Comparison of ENCODE assay signal across 17 cellular contexts in the genomic region with DNA sequence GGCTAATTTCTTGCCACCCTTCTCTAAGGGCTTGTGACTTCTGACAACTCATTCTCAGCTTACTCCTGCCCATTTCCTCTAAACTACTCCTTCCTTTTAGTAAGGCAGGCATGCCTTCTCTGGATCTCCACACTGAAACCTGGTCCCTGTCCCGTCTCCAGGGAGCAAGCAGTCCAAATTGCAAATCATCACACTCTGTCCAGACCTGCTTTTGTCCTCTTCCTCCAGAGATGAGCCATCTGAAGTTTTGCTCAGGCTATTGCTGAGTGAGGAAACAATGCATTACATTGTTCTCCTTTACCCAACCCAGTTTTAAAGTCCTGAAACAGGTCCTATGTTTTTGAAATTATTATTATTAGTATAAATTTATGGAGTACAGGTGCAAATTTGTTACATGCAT. TPM values are rescaled to one million over a fixed set of nuclear protein-coding genes. Genes with fewer than 3 reads are reported as not detected.
DNase-seq lines count a peak whose midpoint lies in the region; ATAC-seq and TF ChIP-seq lines count a peak whose summit lies in the region.
"Had no signal": no experiment of that assay in that cellular context is flagged by ENCODE, and none has a peak within 500 bp of the region (broad histone marks: within the 10 kb centered on the region; RNA-seq: fewer than 3 reads in every experiment).

No MANE protein-coding gene starts in this region.

- TF ChIP-seq CTCF in OCI-LY3 (IDR thresholded peaks at IDR 0.05; ENCODE audit: low read depth, low read length) (no peak), mammary epithelial cell (conservative IDR thresholded peaks at IDR 0.05 in 1 of 2, IDR thresholded peaks at IDR 0.05 in 1 of 2; ENCODE audit: extremely low read depth in 1 of 2, insufficient read depth in 1 of 2, low read depth in 1 of 2, low read length in 2 of 2) (no peak), stomach (IDR thresholded peaks at IDR 0.05) (no peak)

- peak overlapping the region; percentile 82 for H3K4me2 ChIP-seq in OCI-LY3 (ENCODE audit: low read length)
- peak overlapping the region; percentile 55 for H3K4me2 ChIP-seq in mammary epithelial cell (ENCODE audit: insufficient read depth, low read depth, low read length)

- H3K27ac Mint-ChIP-seq in stimulated activated effector memory CD8-positive, alpha-beta T cell treated with anti-CD3 and anti-CD28 coated beads, Interleukin-12 subunit alpha, Interleukin-12 subunit beta, amount 100 ng/mL, for 72 hours, result peak overlapping the region; percentile 85
- H3K27ac Mint-ChIP-seq: dendritic cell treated with granulocyte-macrophage colony-stimulating factor and Interleukin-4, amounts not matched to agents 40 ng/mL and 50 ng/mL, for 4 days had no signal

- H2AFZ ChIP-seq in OCI-LY3 (ENCODE audit: low read depth, low read length) (no peak overlapping the region), mammary epithelial cell (ENCODE audit: low read depth, low read length) (peak overlapping the region; percentile 72)
- H2AFZ ChIP-seq: GM23248 had no signal

- H4K20me1 ChIP-seq in OCI-LY3 (ENCODE audit: insufficient read depth, low read length) (peaks cover 55% of the 10 kb centered on the region), mammary epithelial cell (ENCODE audit: insufficient read depth, low read length) (no peaks in the 10 kb centered on the region)

- no peaks in the 10 kb centered on the region for H3K9me3 Mint-ChIP-seq in activated T-cell treated with anti-CD3 and anti-CD28 coated beads, Interleukin-2, amount 50 U/mL, for 4 hours
- H3K9me3 Mint-ChIP-seq in stimulated activated effector memory CD8-positive, alpha-beta T cell treated with anti-CD3 and anti-CD28 coated beads, Interleukin-12 subunit alpha, Interleukin-12 subunit beta, amount 100 ng/mL, for 72 hours, result no peaks in the 10 kb centered on the region
- H3K9me3 Mint-ChIP-seq: dendritic cell treated with granulocyte-macrophage colony-stimulating factor and Interleukin-4, amounts not matched to agents 40 ng/mL and 50 ng/mL, for 4 days had no signal

- H3K4me3 Mint-ChIP-seq in activated T-cell treated with anti-CD3 and anti-CD28 coated beads, Interleukin-2, amount 50 U/mL, for 4 hours, result peak overlapping the region; percentile 3
- peak overlapping the region; percentile 26 for H3K4me3 Mint-ChIP-seq in stimulated activated effector memory CD8-positive, alpha-beta T cell treated with anti-CD3 and anti-CD28 coated beads, Interleukin-12 subunit alpha, Interleukin-12 subunit beta, amount 100 ng/mL, for 72 hours
- H3K4me3 Mint-ChIP-seq: dendritic cell treated with granulocyte-macrophage colony-stimulating factor and Interleukin-4, amounts not matched to agents 40 ng/mL and 50 ng/mL, for 4 days had no signal

- no peak for DNase-seq in activated T-cell treated with anti-CD3 and anti-CD28 coated beads, Interleukin-2, amount 50 U/mL, for 4 hours
- no peak for DNase-seq in activated T-cell treated with anti-CD3 and anti-CD28 coated beads, Interleukin-2, amount 50 U/mL, for 1 hour
- DNase-seq in mammary epithelial cell (peak; percentile 91), stomach (no peak), T1000 (lab: John Stamatoyannopoulos, UW) (no peak), SK-N-DZ (ENCODE audit: low spot score) (no peak)
- DNase-seq in stimulated activated effector memory CD8-positive, alpha-beta T cell treated with anti-CD3 and anti-CD28 coated beads, Interleukin-12 subunit alpha, Interleukin-12 subunit beta, amount 100 ng/mL, for 72 hours (ENCODE audit: low spot score in 2 of 2), result no peak
- DNase-seq: Calu3, erythroblast, GM23248, IMR-90, NCI-H2107 had no signal

- H3K27me3 ChIP-seq in OCI-LY3 (ENCODE audit: low read depth, low read length) (no peaks in the 10 kb centered on the region), mammary epithelial cell (ENCODE audit: insufficient read depth, low read length) (no peaks in the 10 kb centered on the region), stomach (no peaks in the 10 kb centered on the region)

- no peaks in the 10 kb centered on the region for H3K9me3 ChIP-seq in OCI-LY3 (ENCODE audit: insufficient read depth, low read length)
- no peaks in the 10 kb centered on the region for H3K9me3 ChIP-seq in mammary epithelial cell (replicated peaks; ENCODE audit: insufficient read depth, low read length)
- no peaks in the 10 kb centered on the region for H3K9me3 ChIP-seq in stomach

- TF ChIP-seq EP300 in stomach (IDR thresholded peaks at IDR 0.05), result no peak

- peaks cover 55% of the 10 kb centered on the region for H3K36me3 Mint-ChIP-seq in activated T-cell treated with anti-CD3 and anti-CD28 coated beads, Interleukin-2, amount 50 U/mL, for 4 hours (ENCODE audit: insufficient read depth)
- H3K36me3 Mint-ChIP-seq in stimulated activated effector memory CD8-positive, alpha-beta T cell treated with anti-CD3 and anti-CD28 coated beads, Interleukin-12 subunit alpha, Interleukin-12 subunit beta, amount 100 ng/mL, for 72 hours, result peaks cover 27% of the 10 kb centered on the region

- WGBS in mammary epithelial cell (ENCODE audit: low coverage, missing lambda C conversion rate), result 0% methylated on average over 1 of the region's 1 CpG
- 64 to 91% (median 72%) methylated on average over 1 of the region's 1 CpG for WGBS in stomach, 5 donors

- H3K36me3 ChIP-seq in OCI-LY3 (replicated peaks; ENCODE audit: low read depth, low read length), result peaks cover 85% of the 10 kb centered on the region
- no peaks in the 10 kb centered on the region for H3K36me3 ChIP-seq in mammary epithelial cell (ENCODE audit: insufficient read depth, low read length)
- H3K36me3 ChIP-seq in stomach, result peaks cover 0 to 33% (median 27%) of the 10 kb centered on the region in 4 donors

- in situ Hi-C loops in mammary epithelial cell (cut with MboI; ENCODE audit: low sequenced_read_pairs in 2 of 2), result no loop called here

- ATAC-seq in activated T-cell treated with anti-CD3 and anti-CD28 coated beads, Interleukin-2, amount 50 U/mL, for 4 hours, result no peak
- no peak for ATAC-seq in stimulated activated effector memory CD8-positive, alpha-beta T cell treated with anti-CD3 and anti-CD28 coated beads, Interleukin-12 subunit alpha, Interleukin-12 subunit beta, amount 100 ng/mL, for 72 hours

- H3K9ac ChIP-seq in OCI-LY3 (ENCODE audit: low read length) (peak overlapping the region; percentile 89), mammary epithelial cell (ENCODE audit: insufficient read depth, low read length) (peak overlapping the region; percentile 58)
- H3K9ac ChIP-seq: GM23248 had no signal

- intact Hi-C loops in mammary epithelial cell (cut with micrococcal nuclease) (no loop called here), stomach (cut with DNase I; ENCODE audit: low total_unique reads) (no loop called here)

- H3K4me3 ChIP-seq in OCI-LY3 (ENCODE audit: low read length), result peak overlapping the region; percentile 67
- H3K4me3 ChIP-seq in mammary epithelial cell (replicated peaks in 1 of 3; ENCODE audit: insufficient read depth in 1 of 3, low read depth in 2 of 3, low read length in 3 of 3), result no peak overlapping the region
- no peak overlapping the region for H3K4me3 ChIP-seq in stomach
- H3K4me3 ChIP-seq: GM23248, lung had no signal

- BruUV-seq in mammary epithelial cell (replicated peaks; lab: Mats Ljungman, UMichigan), result no TSS peak

- H3K4me1 ChIP-seq in OCI-LY3 (ENCODE audit: low read length) (peaks cover 97% of the 10 kb centered on the region), mammary epithelial cell (ENCODE audit: insufficient read depth, low read length) (peaks cover 36% of the 10 kb centered on the region), stomach (peaks cover 0 to 11% (median 4%) of the 10 kb centered on the region in 4 donors)

- H3K79me2 ChIP-seq in OCI-LY3 (ENCODE audit: low read length) (peaks cover 87% of the 10 kb centered on the region), mammary epithelial cell (ENCODE audit: insufficient read depth, low read length) (no peaks in the 10 kb centered on the region)

- H3K27ac ChIP-seq in OCI-LY3 (ENCODE audit: low read length) (peak overlapping the region; percentile 99), mammary epithelial cell (ENCODE audit: insufficient read depth, low read depth, low read length) (peak overlapping the region; percentile 92), stomach (no peak overlapping the region)
- H3K27ac ChIP-seq: GM23248 had no signal

- H3K27me3 Mint-ChIP-seq in activated T-cell treated with anti-CD3 and anti-CD28 coated beads, Interleukin-2, amount 50 U/mL, for 4 hours (ENCODE audit: low read depth), result no peaks in the 10 kb centered on the region
- H3K27me3 Mint-ChIP-seq: dendritic cell treated with granulocyte-macrophage colony-stimulating factor and Interleukin-4, amounts not matched to agents 40 ng/mL and 50 ng/mL, for 4 days had no signal

- CTCF ChIA-PET in mammary epithelial cell (lab: Charles Lee; ENCODE audit: low non-redundant PET), result no interaction called here

- peaks cover 78% of the 10 kb centered on the region for H3K4me1 Mint-ChIP-seq in activated T-cell treated with anti-CD3 and anti-CD28 coated beads, Interleukin-2, amount 50 U/mL, for 4 hours (ENCODE audit: low read depth)
- peaks cover 73% of the 10 kb centered on the region for H3K4me1 Mint-ChIP-seq in stimulated activated effector memory CD8-positive, alpha-beta T cell treated with anti-CD3 and anti-CD28 coated beads, Interleukin-12 subunit alpha, Interleukin-12 subunit beta, amount 100 ng/mL, for 72 hours

- no peak for TF ChIP-seq POLR2A in stomach (IDR thresholded peaks at IDR 0.05)

- dilution Hi-C loops in mammary epithelial cell (cut with HindIII; ENCODE audit: low sequenced_read_pairs), result no loop called here

RNA-seq across cellular contexts. Expression of a gene that starts 57.3 kb away (rescaled TPM):
- total RNA-seq in activated T-cell treated with anti-CD3 and anti-CD28 coated beads, Interleukin-2, amount 50 U/mL, for 4 hours, result 10 to 100 TPM; 48.6 to 55.7 (median 52.1) TPM
- total RNA-seq in mammary epithelial cell (10 to 100 TPM; 23.3 to 62.3 TPM), stomach (10 to 100 TPM in 2 of 5 donors, 1 to 10 TPM in 1, under 1 TPM in 1, not detected in 1; 0.29 to 17.1 (median 8.7) TPM)
- polyA plus RNA-seq in mammary epithelial cell (44.5 TPM), stomach (1 to 10 TPM; 3.6 to 6.3 (median 4.0) TPM)
- 69.8 TPM for polyA minus RNA-seq in mammary epithelial cell
- polyA plus RNA-seq in SK-N-DZ (2014; cell fraction: cytosol; rRNA removed), result 0.32 and 0.65 TPM in 2 replicates
- 1.2 TPM in 1 of 2 replicates, not detected in the other for polyA plus RNA-seq in SK-N-DZ (2014; cell fraction: nucleus; rRNA removed)
- total RNA-seq: Calu3, G401, GM23248 had no signal
- polyA plus RNA-seq: GM23248, neural cell had no signal

Comparison
In these comparisons a context has a peak if more than half of its experiments do, and no peak if none do; other contexts are left out.
1. H3K27ac ChIP-seq: peak in OCI-LY3 (single experiment) and mammary epithelial cell (single experiment); none in stomach (0 of 5).